32 cellular contexts compared by ENCODE assay signal in the genomic region with DNA sequence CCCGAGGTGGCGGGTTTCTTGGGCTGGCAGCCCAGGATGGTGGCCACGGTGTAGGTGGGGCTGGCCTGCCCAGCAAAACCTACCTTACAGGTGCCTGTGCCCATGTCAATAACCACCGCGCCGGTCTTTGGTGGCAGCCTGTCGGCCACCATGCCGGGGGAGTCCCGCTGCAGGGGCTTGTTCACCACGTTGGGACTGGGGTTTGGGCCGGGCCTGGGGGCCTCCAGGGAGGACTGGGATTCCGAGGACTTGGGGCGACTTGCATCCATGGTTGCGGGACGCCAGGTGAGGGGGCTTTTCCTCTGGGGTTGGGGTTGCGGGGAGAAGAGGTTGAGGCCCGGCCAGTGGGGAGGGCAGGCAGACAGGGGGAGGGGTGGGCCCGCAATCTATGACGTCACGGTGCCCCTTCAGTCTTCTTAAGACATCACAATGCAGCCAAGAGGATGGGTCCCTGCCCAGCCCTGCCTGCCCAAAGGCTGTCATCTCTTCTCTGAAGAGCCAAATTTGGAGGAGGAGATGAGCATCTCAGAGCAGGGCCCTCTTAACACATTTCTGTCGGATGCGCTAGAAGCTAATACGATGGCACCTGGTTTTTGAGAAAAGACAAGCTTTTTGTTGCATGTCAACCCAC. TPM values are rescaled to one million over a fixed set of nuclear protein-coding genes. Genes with fewer than 3 reads are reported as not detected.
"Had no signal": no experiment of that assay in that cellular context is flagged by ENCODE, and none has a peak within 500 bp of the region (broad histone marks: within the 10 kb centered on the region; RNA-seq: fewer than 3 reads in every experiment).

A gene with protein sequence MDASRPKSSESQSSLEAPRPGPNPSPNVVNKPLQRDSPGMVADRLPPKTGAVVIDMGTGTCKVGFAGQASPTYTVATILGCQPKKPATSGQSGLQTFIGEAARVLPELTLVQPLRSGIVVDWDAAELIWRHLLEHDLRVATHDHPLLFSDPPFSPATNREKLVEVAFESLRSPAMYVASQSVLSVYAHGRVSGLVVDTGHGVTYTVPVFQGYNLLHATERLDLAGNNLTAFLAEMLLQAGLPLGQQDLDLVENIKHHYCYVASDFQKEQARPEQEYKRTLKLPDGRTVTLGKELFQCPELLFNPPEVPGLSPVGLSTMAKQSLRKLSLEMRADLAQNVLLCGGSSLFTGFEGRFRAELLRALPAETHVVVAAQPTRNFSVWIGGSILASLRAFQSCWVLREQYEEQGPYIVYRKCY (minus strand): TSS at position 363 of the 631 bp plus-strand sequence. CDS start 94 bp downstream, at position 269.

- H3K27me3 ChIP-seq: ascending aorta, gastrocnemius medialis, pancreas, upper lobe of left lung, vagina had no signal

- H3K4me3 Mint-ChIP-seq: activated CD4-positive, alpha-beta memory T cell treated with anti-CD3 and anti-CD28 coated beads for 36 hours; activated naive CD4-positive, alpha-beta T cell treated with anti-CD3 and anti-CD28 coated beads, Interleukin-2, amount 10 ng/mL, durations not matched to agents 7 days and 5 days; activated naive CD8-positive, alpha-beta T cell treated with anti-CD3 and anti-CD28 coated beads, Interleukin-2, amount 10 ng/mL, durations not matched to agents 7 days and 5 days; activated T-helper 1 cell treated with anti-CD3 and anti-CD28 coated beads, Interleukin-12 subunit alpha, Interleukin-12 subunit beta, Interleukin-2, Interleukin-4 antibody, amounts not matched to agents 30 ng/mL and 10 ng/mL and 1 ng/mL, durations not matched to agents 14 hours and 24 hours and 36 hours; brain; nephron; stimulated activated effector memory CD8-positive, alpha-beta T cell treated with anti-CD3 and anti-CD28 coated beads, Interleukin-12 subunit alpha, Interleukin-12 subunit beta, amount 100 ng/mL, for 72 hours; stimulated activated naive CD8-positive, alpha-beta T cell treated with anti-CD3 and anti-CD28 coated beads, Interleukin-15, Interleukin-2, amounts not matched to agents 100 ng/mL and 50 ng/mL, for 24 hours had no signal

- H3K9me3 ChIP-seq: ascending aorta, gastrocnemius medialis, neutrophil, pancreas, prostate gland, sigmoid colon, upper lobe of left lung, vagina had no signal

- H3K9me3 Mint-ChIP-seq: activated CD4-positive, alpha-beta memory T cell treated with anti-CD3 and anti-CD28 coated beads for 36 hours; activated naive CD8-positive, alpha-beta T cell treated with anti-CD3 and anti-CD28 coated beads, Interleukin-2, amount 10 ng/mL, durations not matched to agents 7 days and 5 days; activated T-helper 1 cell treated with anti-CD3 and anti-CD28 coated beads, Interleukin-12 subunit alpha, Interleukin-12 subunit beta, Interleukin-2, Interleukin-4 antibody, amounts not matched to agents 30 ng/mL and 10 ng/mL and 1 ng/mL, durations not matched to agents 14 hours and 24 hours and 36 hours; nephron; stimulated activated effector memory CD8-positive, alpha-beta T cell treated with anti-CD3 and anti-CD28 coated beads, Interleukin-12 subunit alpha, Interleukin-12 subunit beta, amount 100 ng/mL, for 72 hours; stimulated activated naive CD8-positive, alpha-beta T cell treated with anti-CD3 and anti-CD28 coated beads, Interleukin-15, Interleukin-2, amounts not matched to agents 100 ng/mL and 50 ng/mL, for 24 hours had no signal

- ATAC-seq: gastrocnemius medialis; left colon; pancreas; stimulated activated effector memory CD8-positive, alpha-beta T cell treated with anti-CD3 and anti-CD28 coated beads, Interleukin-12 subunit alpha, Interleukin-12 subunit beta, amount 100 ng/mL, for 72 hours had no signal

- H3K4me1 Mint-ChIP-seq: brain, nephron had no signal

- H3K36me3 Mint-ChIP-seq: activated CD4-positive, alpha-beta memory T cell treated with anti-CD3 and anti-CD28 coated beads for 36 hours; activated naive CD8-positive, alpha-beta T cell treated with anti-CD3 and anti-CD28 coated beads, Interleukin-2, amount 10 ng/mL, durations not matched to agents 7 days and 5 days; brain; stimulated activated effector memory CD8-positive, alpha-beta T cell treated with anti-CD3 and anti-CD28 coated beads, Interleukin-12 subunit alpha, Interleukin-12 subunit beta, amount 100 ng/mL, for 72 hours had no signal

- H3K27ac ChIP-seq: ascending aorta, coronary artery, dorsolateral prefrontal cortex, gastrocnemius medialis, neutrophil, pancreas, prostate gland, sigmoid colon, upper lobe of left lung, vagina had no signal

- DNase-seq: activated gamma-delta T cell; activated naive CD8-positive, alpha-beta T cell treated with anti-CD3 and anti-CD28 coated beads, Interleukin-2, amount 10 ng/mL, durations not matched to agents 7 days and 5 days; activated T-cell treated with anti-CD3 and anti-CD28 coated beads, Interleukin-2, amount 50 U/mL, for 1 hour; dorsolateral prefrontal cortex; effector memory CD4-positive, alpha-beta T cell; gastrocnemius medialis; left colon; mammary epithelial cell; sigmoid colon; small intestine; stimulated activated CD4-positive, alpha-beta T cell treated with anti-CD3 and anti-CD28 coated beads, Interleukin-4, amount 100 ng/mL, for 24 hours had no signal

- H3K4me3 ChIP-seq: ascending aorta, coronary artery, dorsolateral prefrontal cortex, gastrocnemius medialis, pancreas, prostate gland, sigmoid colon, upper lobe of left lung, vagina had no signal

- H3K36me3 ChIP-seq: ascending aorta, gastrocnemius medialis, neutrophil, pancreas, prostate gland, sigmoid colon, upper lobe of left lung, vagina had no signal

- H3K4me1 ChIP-seq: ascending aorta, gastrocnemius medialis, pancreas, prostate gland, sigmoid colon, upper lobe of left lung, vagina had no signal

- H3K27me3 Mint-ChIP-seq: activated CD4-positive, alpha-beta memory T cell treated with anti-CD3 and anti-CD28 coated beads for 36 hours had no signal

- H3K27ac Mint-ChIP-seq: activated CD4-positive, alpha-beta memory T cell treated with anti-CD3 and anti-CD28 coated beads for 36 hours; activated T-helper 1 cell treated with anti-CD3 and anti-CD28 coated beads, Interleukin-12 subunit alpha, Interleukin-12 subunit beta, Interleukin-2, Interleukin-4 antibody, amounts not matched to agents 30 ng/mL and 10 ng/mL and 1 ng/mL, durations not matched to agents 14 hours and 24 hours and 36 hours; brain; nephron; stimulated activated effector memory CD8-positive, alpha-beta T cell treated with anti-CD3 and anti-CD28 coated beads, Interleukin-12 subunit alpha, Interleukin-12 subunit beta, amount 100 ng/mL, for 72 hours; stimulated activated naive CD8-positive, alpha-beta T cell treated with anti-CD3 and anti-CD28 coated beads, Interleukin-15, Interleukin-2, amounts not matched to agents 100 ng/mL and 50 ng/mL, for 24 hours had no signal

RNA-seq across cellular contexts. Expression of the gene that starts here (rescaled TPM):
- total RNA-seq: activated CD4-positive, alpha-beta memory T cell treated with anti-CD3 and anti-CD28 coated beads for 36 hours; activated CD8-positive, alpha-beta memory T cell treated with anti-CD3 and anti-CD28 coated beads for 36 hours; activated naive CD8-positive, alpha-beta T cell treated with anti-CD3 and anti-CD28 coated beads, Interleukin-2, amount 10 ng/mL, durations not matched to agents 7 days and 5 days; activated T-helper 1 cell treated with anti-CD3 and anti-CD28 coated beads, Interleukin-12 subunit alpha, Interleukin-12 subunit beta, Interleukin-2, Interleukin-4 antibody, amounts not matched to agents 30 ng/mL and 10 ng/mL and 1 ng/mL, durations not matched to agents 14 hours and 24 hours and 36 hours; ascending aorta; cardiac septum; cerebellum; dorsolateral prefrontal cortex; epithelial cell of proximal tubule; gastrocnemius medialis; left colon; liver; mammary epithelial cell; mucosa of gallbladder; pancreas; sigmoid colon; subcutaneous adipose tissue; upper lobe of left lung; vagina had no signal
